Comparison of ENCODE assay signal across 9 cellular contexts in genomic region chr22:50544078-50544745, GRCh38. TPM values are rescaled to one million over a fixed set of nuclear protein-coding genes. Genes with fewer than 3 reads are reported as not detected.
DNase-seq lines count a peak whose midpoint lies in the region; ATAC-seq lines count a peak whose summit lies in the region.
"Had no signal": no experiment of that assay in that cellular context is flagged by ENCODE, and none has a peak within 500 bp of the region (broad histone marks: within the 10 kb centered on the region; RNA-seq: fewer than 3 reads in every experiment).

No MANE protein-coding gene starts in this region.

- peak overlapping the region; percentile 19 for H2BK15ac ChIP-seq in mesenchymal stem cell (ENCODE audit: low read depth, poor library complexity, severe bottlenecking)

- H3K27ac ChIP-seq in mesenchymal stem cell (ENCODE audit: low read length, poor library complexity, severe bottlenecking), result no peak overlapping the region

- peak overlapping the region in 1 of 2 experiments; percentile 65 for H3K4me3 ChIP-seq in mesenchymal stem cell (ENCODE audit: insufficient read depth in 1 of 2, low read depth in 1 of 2, low read length in 2 of 2)

- peaks cover 56% of the 10 kb centered on the region for H3K4me1 Mint-ChIP-seq in activated CD4-positive, alpha-beta T cell treated with anti-CD3 and anti-CD28 coated beads, Interleukin-2, amount 10 ng/mL, durations not matched to agents 24 days and 14 days

- H2BK5ac ChIP-seq in mesenchymal stem cell (ENCODE audit: low read depth, low read length, poor library complexity, severe bottlenecking), result no peak overlapping the region

- 8% methylated on average over 51 of the region's 52 CpGs for WGBS in mesenchymal stem cell

- peaks cover 10% of the 10 kb centered on the region for H3K4me1 ChIP-seq in mesenchymal stem cell (ENCODE audit: control insufficient read depth, insufficient read depth, low read depth, low read length)

- H3K27ac Mint-ChIP-seq in activated CD4-positive, alpha-beta T cell treated with anti-CD3 and anti-CD28 coated beads, Interleukin-2, amount 10 ng/mL, durations not matched to agents 24 days and 14 days, result peak overlapping the region; percentile 86

- in situ Hi-C loops in KBM-7 (cut with MboI; ENCODE audit: low pct_unique_long_range_greater_than_20kb, low sequenced_read_pairs), result no loop called here

- no peaks in the 10 kb centered on the region for H3K27me3 Mint-ChIP-seq in activated CD4-positive, alpha-beta T cell treated with anti-CD3 and anti-CD28 coated beads, Interleukin-2, amount 10 ng/mL, durations not matched to agents 24 days and 14 days

- peaks cover 0 to 44% of the 10 kb centered on the region in 2 experiments for H3K27me3 ChIP-seq in mesenchymal stem cell (ENCODE audit: control insufficient read depth in 1 of 2, insufficient read depth in 1 of 2, low read length in 2 of 2)

- H2BK12ac ChIP-seq in mesenchymal stem cell (ENCODE audit: low read length in 2 of 2), result peak overlapping the region; percentile 51 to 67

- H2AK5ac ChIP-seq in mesenchymal stem cell (ENCODE audit: low read length, severe bottlenecking), result no peak overlapping the region

- intact Hi-C loops in activated CD4-positive, alpha-beta T cell treated with anti-CD3 and anti-CD28 coated beads, Interleukin-2, amount 10 ng/mL, durations not matched to agents 24 days and 14 days (cut with micrococcal nuclease), result loop anchor here (2.0 kb wide), 1 partner anchor 13 kb away; the partner anchor contains the start of gene TYMP

- H3K4ac ChIP-seq in mesenchymal stem cell (ENCODE audit: low read depth in 1 of 2, low read length in 2 of 2), result peak overlapping the region in 1 of 2 experiments; percentile 1

- H4K8ac ChIP-seq in mesenchymal stem cell (ENCODE audit: low read length), result peak overlapping the region; percentile 65

- peak overlapping the region; percentile 78 for H3K18ac ChIP-seq in mesenchymal stem cell (ENCODE audit: low read depth in 1 of 2, low read length in 2 of 2)

- H3K14ac ChIP-seq in mesenchymal stem cell (ENCODE audit: low read length in 2 of 2), result no peak overlapping the region

- peak overlapping the region; percentile 88 for H2BK120ac ChIP-seq in mesenchymal stem cell (ENCODE audit: low read depth, low read length)

- no peaks in the 10 kb centered on the region for H3K9me3 Mint-ChIP-seq in activated CD4-positive, alpha-beta T cell treated with anti-CD3 and anti-CD28 coated beads, Interleukin-2, amount 10 ng/mL, durations not matched to agents 24 days and 14 days

- H3K79me1 ChIP-seq in mesenchymal stem cell (replicated peaks; ENCODE audit: low read length, poor library complexity, severe bottlenecking), result no peaks in the 10 kb centered on the region

- H3K4me2 ChIP-seq in mesenchymal stem cell (ENCODE audit: low read length, poor library complexity, severe bottlenecking), result peak overlapping the region; percentile 86

- no peaks in the 10 kb centered on the region for H3K36me3 ChIP-seq in mesenchymal stem cell (ENCODE audit: control insufficient read depth in 1 of 2, insufficient read depth in 2 of 2, low read depth in 1 of 2, low read length in 2 of 2)

- H2AFZ ChIP-seq in mesenchymal stem cell (ENCODE audit: low read depth, low read length), result peak overlapping the region; percentile 85

- peaks cover 5% of the 10 kb centered on the region for H3K36me3 Mint-ChIP-seq in activated CD4-positive, alpha-beta T cell treated with anti-CD3 and anti-CD28 coated beads, Interleukin-2, amount 10 ng/mL, durations not matched to agents 24 days and 14 days (ENCODE audit: low read depth)

- peak overlapping the region; percentile 72 for H3K4me3 Mint-ChIP-seq in activated CD4-positive, alpha-beta T cell treated with anti-CD3 and anti-CD28 coated beads, Interleukin-2, amount 10 ng/mL, durations not matched to agents 24 days and 14 days

- DNase-seq in DMS153 (lab: John Stamatoyannopoulos, UW) (peak; percentile 68), KBM-7 (peak; percentile 85), dermis blood vessel endothelial cell (peak; percentile 75), mesenchymal stem cell (peak; percentile 73)
- DNase-seq in activated CD4-positive, alpha-beta T cell treated with anti-CD3 and anti-CD28 coated beads, Interleukin-2, amount 10 ng/mL, durations not matched to agents 24 days and 14 days, result peak; percentile 95
- peak; percentile 69 to 74 for DNase-seq in stimulated activated CD8-positive, alpha-beta memory T cell treated with anti-CD3 and anti-CD28 coated beads, Interleukin-2, amount 100 ng/mL, for 1 hour (ENCODE audit: low read depth in 2 of 2)

- H3K9ac ChIP-seq in mesenchymal stem cell (ENCODE audit: low read length), result peak overlapping the region; percentile 76

- no peaks in the 10 kb centered on the region for H3K9me3 ChIP-seq in mesenchymal stem cell (ENCODE audit: control insufficient read depth, low read length)

- ATAC-seq in HG03521 (IDR thresholded peaks at IDR 0.05; ENCODE audit: unreplicated experiment) (no peak), GM21367 (IDR thresholded peaks at IDR 0.05; ENCODE audit: unreplicated experiment) (no peak)

- peak overlapping the region; percentile 80 for H4K91ac ChIP-seq in mesenchymal stem cell (ENCODE audit: low read length)

- H3K23ac ChIP-seq in mesenchymal stem cell (ENCODE audit: low read length in 2 of 2), result peak overlapping the region in 1 of 2 experiments; percentile 59

RNA-seq across cellular contexts. Expression of gene KLHDC7B, which starts 1.5 kb away (rescaled TPM):
- 5.3 and 6.8 TPM in 2 replicates for total RNA-seq in activated CD4-positive, alpha-beta T cell treated with anti-CD3 and anti-CD28 coated beads, Interleukin-2, amount 10 ng/mL, durations not matched to agents 24 days and 14 days
- not detected in 2 replicates for total RNA-seq in dermis blood vessel endothelial cell
- 0.48 TPM for polyA plus RNA-seq in mesenchymal stem cell (2013, experiment 1 of 2)
- polyA plus RNA-seq in mesenchymal stem cell (2013, experiment 2 of 2), result 0.51 TPM

RNA-seq across cellular contexts. Expression of gene TYMP, which starts 14.4 kb away (rescaled TPM):
- 62.1 and 63.0 TPM in 2 replicates for total RNA-seq in activated CD4-positive, alpha-beta T cell treated with anti-CD3 and anti-CD28 coated beads, Interleukin-2, amount 10 ng/mL, durations not matched to agents 24 days and 14 days
- 28.9 and 53.1 TPM in 2 replicates for total RNA-seq in dermis blood vessel endothelial cell
- polyA plus RNA-seq in mesenchymal stem cell (2013, experiment 1 of 2), result 18.0 TPM
- polyA plus RNA-seq in mesenchymal stem cell (2013, experiment 2 of 2), result 17.4 TPM

RNA-seq across cellular contexts. Expression of gene SYCE3, which starts 18.5 kb away (rescaled TPM):
- 0.69 TPM in 1 of 2 replicates, not detected in the other for total RNA-seq in activated CD4-positive, alpha-beta T cell treated with anti-CD3 and anti-CD28 coated beads, Interleukin-2, amount 10 ng/mL, durations not matched to agents 24 days and 14 days
- total RNA-seq in dermis blood vessel endothelial cell, result not detected in 2 replicates
- polyA plus RNA-seq in mesenchymal stem cell (2013, experiment 1 of 2), result 0.37 TPM
- 0.37 TPM for polyA plus RNA-seq in mesenchymal stem cell (2013, experiment 2 of 2)
- total RNA-seq: T-helper 2 cell treated with Interferon-gamma antibody and Interleukin-4, amounts not matched to agents 100 ng/mL and 5 ng/mL, for 36 hours had no signal

RNA-seq across cellular contexts. Expression of gene SCO2, which starts 18.8 kb away (rescaled TPM):
- 5.3 and 11.2 TPM in 2 replicates for total RNA-seq in activated CD4-positive, alpha-beta T cell treated with anti-CD3 and anti-CD28 coated beads, Interleukin-2, amount 10 ng/mL, durations not matched to agents 24 days and 14 days
- total RNA-seq in dermis blood vessel endothelial cell, result 2.3 and 5.6 TPM in 2 replicates
- 0.41 TPM for polyA plus RNA-seq in mesenchymal stem cell (2013, experiment 1 of 2)
- 0.84 TPM for polyA plus RNA-seq in mesenchymal stem cell (2013, experiment 2 of 2)

RNA-seq across cellular contexts. Expression of gene CPT1B, which starts 34.0 kb away (rescaled TPM):
- 63.1 and 71.5 TPM in 2 replicates for total RNA-seq in activated CD4-positive, alpha-beta T cell treated with anti-CD3 and anti-CD28 coated beads, Interleukin-2, amount 10 ng/mL, durations not matched to agents 24 days and 14 days
- total RNA-seq in dermis blood vessel endothelial cell, result 7.5 and 16.3 TPM in 2 replicates
- 8.8 TPM for polyA plus RNA-seq in mesenchymal stem cell (2013, experiment 1 of 2)
- 8.1 TPM for polyA plus RNA-seq in mesenchymal stem cell (2013, experiment 2 of 2)
